Comparison of ENCODE assay signal across 9 cellular contexts in the genomic region with DNA sequence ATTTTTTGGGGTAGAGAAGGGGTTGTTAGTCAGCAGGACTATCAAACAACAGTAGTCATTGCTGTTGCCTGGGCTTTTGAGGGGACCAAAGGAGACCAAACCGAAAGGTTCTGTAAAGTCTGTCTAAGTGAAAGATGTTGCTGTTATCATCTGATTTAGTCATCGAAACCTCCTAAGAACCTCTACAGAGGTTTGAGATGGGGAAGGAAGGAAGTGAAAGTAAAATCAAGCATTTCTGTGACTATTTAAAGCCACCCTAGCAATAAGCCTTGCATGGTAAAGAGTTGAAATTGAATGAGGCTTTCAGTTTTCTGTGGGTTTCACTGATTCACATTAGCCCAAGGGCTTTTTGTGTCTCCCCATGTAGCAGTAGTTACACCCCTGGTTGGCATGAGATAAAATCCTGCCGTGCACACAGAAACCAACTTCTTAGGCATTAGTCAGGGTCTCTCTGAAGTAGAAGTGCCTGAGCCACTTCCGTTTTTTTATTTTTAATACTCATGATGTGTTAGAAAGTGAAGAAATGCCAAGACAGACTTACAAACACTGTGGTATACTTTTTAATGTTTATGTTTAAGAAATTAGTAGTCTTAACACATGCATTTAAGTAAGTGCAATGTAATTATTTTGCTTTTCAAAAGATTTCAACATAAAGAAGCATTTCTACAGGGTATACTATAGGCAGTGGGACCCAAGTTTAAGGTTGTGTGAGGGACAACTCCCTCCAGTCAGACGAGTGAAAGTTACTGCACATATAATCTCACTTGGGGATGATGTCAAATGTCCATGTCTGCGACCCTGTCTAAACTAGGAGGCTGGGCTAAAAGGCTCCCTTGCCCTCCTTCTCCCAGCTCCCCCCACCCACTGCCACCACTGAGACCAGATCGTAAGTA. TPM values are rescaled to one million over a fixed set of nuclear protein-coding genes. Genes with fewer than 3 reads are reported as not detected.
DNase-seq lines count a peak whose midpoint lies in the region; ATAC-seq and TF ChIP-seq lines count a peak whose summit lies in the region.
"Had no signal": no experiment of that assay in that cellular context is flagged by ENCODE, and none has a peak within 500 bp of the region (broad histone marks: within the 10 kb centered on the region; RNA-seq: fewer than 3 reads in every experiment).

No MANE protein-coding gene starts in this region.

- H3K27ac Mint-ChIP-seq in naive thymus-derived CD4-positive, alpha-beta T cell, result peak overlapping the region; percentile 58 to 91 (median 73)

- no peaks in the 10 kb centered on the region for H3K9me3 Mint-ChIP-seq in naive thymus-derived CD4-positive, alpha-beta T cell

- peaks cover 0 to 6% (median 4%) of the 10 kb centered on the region in 5 donors for H3K36me3 Mint-ChIP-seq in naive thymus-derived CD4-positive, alpha-beta T cell

- no peaks in the 10 kb centered on the region for H4K20me1 ChIP-seq in SU-DHL-6 (ENCODE audit: low read depth, low read length)

- H3K27me3 ChIP-seq in SU-DHL-6 (ENCODE audit: low read length) (no peaks in the 10 kb centered on the region), ascending aorta (no peaks in the 10 kb centered on the region), H7 (ENCODE audit: control insufficient read depth, insufficient read depth, low read length) (no peaks in the 10 kb centered on the region)
- no peaks in the 10 kb centered on the region for H3K27me3 ChIP-seq in naive thymus-derived CD4-positive, alpha-beta T cell (ENCODE audit: control insufficient read depth in 2 of 2, insufficient read depth in 2 of 2, low read length in 2 of 2)
- H3K27me3 ChIP-seq: cardiac muscle cell had no signal

- CTCF ChIA-PET in naive thymus-derived CD4-positive, alpha-beta T cell (lab: Charles Lee), result interaction anchor here (0.9 to 1.3 kb wide), 2 partner anchors 9 to 244 kb away, joined by 4 read pairs; no protein-coding TSS in a partner anchor

- H3K4me3 ChIP-seq in SU-DHL-6 (ENCODE audit: insufficient read depth, low read length, poor library complexity, severe bottlenecking) (peak overlapping the region; percentile 5), ascending aorta (peak overlapping the region; percentile 32 to 63), H7 (ENCODE audit: insufficient read depth, low read depth, low read length) (no peak overlapping the region)
- peak overlapping the region; percentile 39 for H3K4me3 ChIP-seq in naive thymus-derived CD4-positive, alpha-beta T cell (ENCODE audit: low read length)
- H3K4me3 ChIP-seq: cardiac muscle cell had no signal

- H3K36me3 ChIP-seq in SU-DHL-6 (ENCODE audit: low read length) (no peaks in the 10 kb centered on the region), ascending aorta (no peaks in the 10 kb centered on the region), H7 (replicated peaks; ENCODE audit: control insufficient read depth, insufficient read depth, low read length) (no peaks in the 10 kb centered on the region)
- no peaks in the 10 kb centered on the region for H3K36me3 ChIP-seq in naive thymus-derived CD4-positive, alpha-beta T cell (ENCODE audit: control insufficient read depth in 2 of 3, insufficient read depth in 3 of 3, low read length in 3 of 3)
- H3K36me3 ChIP-seq: cardiac muscle cell had no signal

- no peak overlapping the region for H2AFZ ChIP-seq in SU-DHL-6 (ENCODE audit: low read depth, low read length, severe bottlenecking)

- H3K9me3 ChIP-seq in SU-DHL-6 (ENCODE audit: insufficient read depth, low read length) (no peaks in the 10 kb centered on the region), ascending aorta (no peaks in the 10 kb centered on the region)
- no peaks in the 10 kb centered on the region for H3K9me3 ChIP-seq in naive thymus-derived CD4-positive, alpha-beta T cell (ENCODE audit: control insufficient read depth in 2 of 3, low read length in 3 of 3)

- peak overlapping the region; percentile 10 for H3K9ac ChIP-seq in SU-DHL-6 (ENCODE audit: low read length)

- H3K4me1 Mint-ChIP-seq in naive thymus-derived CD4-positive, alpha-beta T cell, result peaks cover 28 to 74% (median 60%) of the 10 kb centered on the region in 7 donors

- no peaks in the 10 kb centered on the region for H3K79me2 ChIP-seq in SU-DHL-6 (ENCODE audit: insufficient read depth, low read length)

- intact Hi-C loops in ascending aorta (cut with DNase I), result loop anchor here (5.0 kb wide), 1 partner anchor 52 kb away; the partner anchor contains the start of gene DYRK2
- intact Hi-C loops in naive thymus-derived CD4-positive, alpha-beta T cell (cut with micrococcal nuclease), result loop anchor here (1.0 to 5.0 kb wide), 8 partner anchors 9 to 430 kb away; partner anchors contain the start of gene CAND1 (in 1 of the 2)

- H3K4me1 ChIP-seq in ascending aorta, result peaks cover 0 to 6% of the 10 kb centered on the region in 2 donors
- peaks cover 20 to 24% of the 10 kb centered on the region in 2 donors for H3K4me1 ChIP-seq in naive thymus-derived CD4-positive, alpha-beta T cell (ENCODE audit: control insufficient read depth in 2 of 2, insufficient read depth in 2 of 2, low read length in 2 of 2)

- TF ChIP-seq CTCF in SU-DHL-6 (IDR thresholded peaks at IDR 0.05; ENCODE audit: insufficient read depth, low read length, poor library complexity, severe bottlenecking) (no peak), ascending aorta (IDR thresholded peaks at IDR 0.05) (no peak)

- POLR2A ChIA-PET in naive thymus-derived CD4-positive, alpha-beta T cell (lab: Charles Lee), result no interaction called here

- ATAC-seq in GM19035 (IDR thresholded peaks at IDR 0.05; ENCODE audit: unreplicated experiment), result peak; percentile 99
- peak; percentile 97 for ATAC-seq in HG03097 (IDR thresholded peaks at IDR 0.05; ENCODE audit: low FRiP score, unreplicated experiment)
- peak; percentile 82 for ATAC-seq in naive thymus-derived CD4-positive, alpha-beta T cell

- H3F3A ChIP-seq in SU-DHL-6 (ENCODE audit: insufficient read depth), result peaks cover 9% of the 10 kb centered on the region

- no peaks in the 10 kb centered on the region for H3K9me2 ChIP-seq in SU-DHL-6 (replicated peaks; ENCODE audit: insufficient read depth, low read length)

- peak overlapping the region; percentile 71 to 86 (median 82) for H3K4me3 Mint-ChIP-seq in naive thymus-derived CD4-positive, alpha-beta T cell

- DNase-seq in ascending aorta (ENCODE audit: low spot score in 2 of 2), result no peak
- peak in 8 of 9 donors; percentile 26 to 55 (median 44) for DNase-seq in naive thymus-derived CD4-positive, alpha-beta T cell
- no peak for DNase-seq in H7
- no peak for DNase-seq in NCI-H2196 (lab: John Stamatoyannopoulos, UW; ENCODE audit: unreplicated experiment)
- no peak for DNase-seq in SHP77 treated with DMSO at 0.1 percent for 48 hours (lab: John Stamatoyannopoulos, UW)

- H3K27ac ChIP-seq in SU-DHL-6 (ENCODE audit: low read depth, low read length), result peak overlapping the region; percentile 76
- peak overlapping the region; percentile 30 to 55 for H3K27ac ChIP-seq in ascending aorta
- peak overlapping the region; percentile 62 for H3K27ac ChIP-seq in naive thymus-derived CD4-positive, alpha-beta T cell (ENCODE audit: low read depth, low read length)
- H3K27ac ChIP-seq: cardiac muscle cell had no signal

- H3K27me3 Mint-ChIP-seq in naive thymus-derived CD4-positive, alpha-beta T cell, result peaks cover 0 to 58% (median 0%) of the 10 kb centered on the region in 5 donors

- H3K4me2 ChIP-seq in SU-DHL-6 (ENCODE audit: low read depth, low read length, poor library complexity, severe bottlenecking), result peak overlapping the region; percentile 53

RNA-seq across cellular contexts. Expression of gene DYRK2, which starts 50.4 kb away (rescaled TPM):
- total RNA-seq in ascending aorta, result 40.1 TPM
- 100 to 1,000 TPM in 3 of 5 experiments, 10 to 100 TPM in 2; 55.3 to 157 (median 119) TPM for total RNA-seq in naive thymus-derived CD4-positive, alpha-beta T cell
- 10 to 100 TPM; 60.9 to 98.1 TPM for polyA plus RNA-seq in naive thymus-derived CD4-positive, alpha-beta T cell
- 32.3 and 32.4 TPM in 2 replicates for total RNA-seq in H7 (2014; rRNA removed; shearing (Covaris generic))

Comparison
In these comparisons a context has a peak if more than half of its experiments do, and no peak if none do; other contexts are left out.
1. DNase-seq: peak in naive thymus-derived CD4-positive, alpha-beta T cell (8 of 9); none in ascending aorta (0 of 2), H7 (single experiment), NCI-H2196 (single experiment) and SHP77 treated with DMSO at 0.1 percent for 48 hours (single experiment).
2. Peak in every context shown above with its lines, with median percentiles within 50 percentile points of each other: ATAC-seq and H3K27ac ChIP-seq.